1 cellular context compared by ENCODE assay signal in the genomic region with DNA sequence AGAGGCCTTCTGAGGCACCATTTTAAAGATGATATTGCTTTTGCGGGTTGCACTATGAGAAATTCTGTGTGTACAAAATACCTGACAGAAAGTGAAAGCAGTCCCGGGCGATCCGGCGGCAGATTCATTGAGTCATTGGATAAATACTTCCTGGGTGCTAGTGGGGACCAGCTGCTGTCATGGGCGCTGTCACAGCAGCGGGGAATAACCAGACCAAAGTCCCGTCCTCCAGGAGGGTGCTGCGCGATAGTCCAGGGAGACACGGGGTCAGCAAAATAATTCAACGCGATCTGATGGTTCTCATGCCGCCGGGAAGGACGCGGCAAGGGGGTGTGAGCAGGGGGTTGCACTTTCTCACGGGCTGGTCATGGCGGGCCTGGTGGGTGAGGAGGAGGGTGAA.
A peak's percentile ranks its signal among the peaks of the same experiment; 100 is the strongest.
TF ChIP-seq lines count a peak whose summit lies in the region.

No MANE protein-coding gene starts in this region.

TF ChIP-seq in HepG2, 621 proteins besides CTCF, POLR2A, EP300 and RAD21 (continued from another document and continues in another):
- no peak for TF ChIP-seq SNAPC4 (CRISPR knock-in tag; IDR thresholded peaks at IDR 0.05)
- TF ChIP-seq, protein P1, sequence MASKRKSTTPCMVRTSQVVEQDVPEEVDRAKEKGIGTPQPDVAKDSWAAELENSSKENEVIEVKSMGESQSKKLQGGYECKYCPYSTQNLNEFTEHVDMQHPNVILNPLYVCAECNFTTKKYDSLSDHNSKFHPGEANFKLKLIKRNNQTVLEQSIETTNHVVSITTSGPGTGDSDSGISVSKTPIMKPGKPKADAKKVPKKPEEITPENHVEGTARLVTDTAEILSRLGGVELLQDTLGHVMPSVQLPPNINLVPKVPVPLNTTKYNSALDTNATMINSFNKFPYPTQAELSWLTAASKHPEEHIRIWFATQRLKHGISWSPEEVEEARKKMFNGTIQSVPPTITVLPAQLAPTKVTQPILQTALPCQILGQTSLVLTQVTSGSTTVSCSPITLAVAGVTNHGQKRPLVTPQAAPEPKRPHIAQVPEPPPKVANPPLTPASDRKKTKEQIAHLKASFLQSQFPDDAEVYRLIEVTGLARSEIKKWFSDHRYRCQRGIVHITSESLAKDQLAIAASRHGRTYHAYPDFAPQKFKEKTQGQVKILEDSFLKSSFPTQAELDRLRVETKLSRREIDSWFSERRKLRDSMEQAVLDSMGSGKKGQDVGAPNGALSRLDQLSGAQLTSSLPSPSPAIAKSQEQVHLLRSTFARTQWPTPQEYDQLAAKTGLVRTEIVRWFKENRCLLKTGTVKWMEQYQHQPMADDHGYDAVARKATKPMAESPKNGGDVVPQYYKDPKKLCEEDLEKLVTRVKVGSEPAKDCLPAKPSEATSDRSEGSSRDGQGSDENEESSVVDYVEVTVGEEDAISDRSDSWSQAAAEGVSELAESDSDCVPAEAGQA (IDR thresholded peaks at IDR 0.05; ENCODE audit: low read depth), result no peak
- TF ChIP-seq, protein P1 (CRISPR knock-in tag; IDR thresholded peaks at IDR 0.05; ENCODE audit: borderline replicate concordance), result no peak
- TF ChIP-seq SUZ12 (IDR thresholded peaks at IDR 0.05; ENCODE audit: low read depth, low read length), result no peak
- TF ChIP-seq ZNF788 (CRISPR knock-in tag; IDR thresholded peaks at IDR 0.05; ENCODE audit: borderline replicate concordance), result no peak
- TF ChIP-seq ZNF724P (CRISPR knock-in tag; IDR thresholded peaks at IDR 0.05; ENCODE audit: borderline replicate concordance), result no peak
- TF ChIP-seq ATAD3A (CRISPR knock-in tag; IDR thresholded peaks at IDR 0.05), result no peak
- no peak for TF ChIP-seq RBFOX2 (IDR thresholded peaks at IDR 0.05; ENCODE audit: low read depth, low read length)
- TF ChIP-seq MAFF (IDR thresholded peaks at IDR 0.05; ENCODE audit: low read depth, low read length), result peak; percentile 36; the same call in 1 of the 2 replicates
- no peak for TF ChIP-seq ZNF329 (CRISPR knock-in tag; IDR thresholded peaks at IDR 0.05; ENCODE audit: low read depth)
- peak; percentile 29; the same call in 1 of the 2 replicates for TF ChIP-seq TBX2 (CRISPR knock-in tag; IDR thresholded peaks at IDR 0.05; ENCODE audit: borderline replicate concordance)
- no peak for TF ChIP-seq DMAP1 (CRISPR knock-in tag; IDR thresholded peaks at IDR 0.05)
- no peak for TF ChIP-seq SP140L (CRISPR knock-in tag; IDR thresholded peaks at IDR 0.05; ENCODE audit: borderline replicate concordance)
- TF ChIP-seq ZNF709 (CRISPR knock-in tag; IDR thresholded peaks at IDR 0.05), result no peak
- TF ChIP-seq ZNF232 (CRISPR knock-in tag; IDR thresholded peaks at IDR 0.05; ENCODE audit: borderline replicate concordance), result no peak
- TF ChIP-seq HOMEZ (CRISPR knock-in tag; IDR thresholded peaks at IDR 0.05; ENCODE audit: low read depth), result no peak
- TF ChIP-seq POLR2AphosphoS2 (IDR thresholded peaks at IDR 0.05; ENCODE audit: low read depth, low read length), result no peak
- no peak for TF ChIP-seq HNRNPK (IDR thresholded peaks at IDR 0.05; ENCODE audit: low read depth, low read length, poor library complexity, severe bottlenecking)
- no peak for TF ChIP-seq KMT2A (CRISPR knock-in tag; IDR thresholded peaks at IDR 0.05)
- TF ChIP-seq ZFP90 (CRISPR knock-in tag; IDR thresholded peaks at IDR 0.05; ENCODE audit: borderline replicate concordance), result no peak
- no peak for TF ChIP-seq YEATS4 (CRISPR knock-in tag; IDR thresholded peaks at IDR 0.05; ENCODE audit: borderline replicate concordance)
- TF ChIP-seq, protein P2, sequence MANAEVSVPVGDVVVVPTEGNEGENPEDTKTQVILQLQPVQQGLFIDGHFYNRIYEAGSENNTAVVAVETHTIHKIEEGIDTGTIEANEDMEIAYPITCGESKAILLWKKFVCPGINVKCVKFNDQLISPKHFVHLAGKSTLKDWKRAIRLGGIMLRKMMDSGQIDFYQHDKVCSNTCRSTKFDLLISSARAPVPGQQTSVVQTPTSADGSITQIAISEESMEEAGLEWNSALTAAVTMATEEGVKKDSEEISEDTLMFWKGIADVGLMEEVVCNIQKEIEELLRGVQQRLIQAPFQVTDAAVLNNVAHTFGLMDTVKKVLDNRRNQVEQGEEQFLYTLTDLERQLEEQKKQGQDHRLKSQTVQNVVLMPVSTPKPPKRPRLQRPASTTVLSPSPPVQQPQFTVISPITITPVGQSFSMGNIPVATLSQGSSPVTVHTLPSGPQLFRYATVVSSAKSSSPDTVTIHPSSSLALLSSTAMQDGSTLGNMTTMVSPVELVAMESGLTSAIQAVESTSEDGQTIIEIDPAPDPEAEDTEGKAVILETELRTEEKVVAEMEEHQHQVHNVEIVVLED (CRISPR knock-in tag; IDR thresholded peaks at IDR 0.05; ENCODE audit: borderline replicate concordance), result no peak
- TF ChIP-seq RORA (CRISPR knock-in tag; IDR thresholded peaks at IDR 0.05), result no peak
- TF ChIP-seq ZNF260 (CRISPR knock-in tag; IDR thresholded peaks at IDR 0.05; ENCODE audit: borderline replicate concordance, low read depth), result no peak
- TF ChIP-seq SRY (CRISPR knock-in tag; IDR thresholded peaks at IDR 0.05), result no peak
- TF ChIP-seq, protein P3, sequence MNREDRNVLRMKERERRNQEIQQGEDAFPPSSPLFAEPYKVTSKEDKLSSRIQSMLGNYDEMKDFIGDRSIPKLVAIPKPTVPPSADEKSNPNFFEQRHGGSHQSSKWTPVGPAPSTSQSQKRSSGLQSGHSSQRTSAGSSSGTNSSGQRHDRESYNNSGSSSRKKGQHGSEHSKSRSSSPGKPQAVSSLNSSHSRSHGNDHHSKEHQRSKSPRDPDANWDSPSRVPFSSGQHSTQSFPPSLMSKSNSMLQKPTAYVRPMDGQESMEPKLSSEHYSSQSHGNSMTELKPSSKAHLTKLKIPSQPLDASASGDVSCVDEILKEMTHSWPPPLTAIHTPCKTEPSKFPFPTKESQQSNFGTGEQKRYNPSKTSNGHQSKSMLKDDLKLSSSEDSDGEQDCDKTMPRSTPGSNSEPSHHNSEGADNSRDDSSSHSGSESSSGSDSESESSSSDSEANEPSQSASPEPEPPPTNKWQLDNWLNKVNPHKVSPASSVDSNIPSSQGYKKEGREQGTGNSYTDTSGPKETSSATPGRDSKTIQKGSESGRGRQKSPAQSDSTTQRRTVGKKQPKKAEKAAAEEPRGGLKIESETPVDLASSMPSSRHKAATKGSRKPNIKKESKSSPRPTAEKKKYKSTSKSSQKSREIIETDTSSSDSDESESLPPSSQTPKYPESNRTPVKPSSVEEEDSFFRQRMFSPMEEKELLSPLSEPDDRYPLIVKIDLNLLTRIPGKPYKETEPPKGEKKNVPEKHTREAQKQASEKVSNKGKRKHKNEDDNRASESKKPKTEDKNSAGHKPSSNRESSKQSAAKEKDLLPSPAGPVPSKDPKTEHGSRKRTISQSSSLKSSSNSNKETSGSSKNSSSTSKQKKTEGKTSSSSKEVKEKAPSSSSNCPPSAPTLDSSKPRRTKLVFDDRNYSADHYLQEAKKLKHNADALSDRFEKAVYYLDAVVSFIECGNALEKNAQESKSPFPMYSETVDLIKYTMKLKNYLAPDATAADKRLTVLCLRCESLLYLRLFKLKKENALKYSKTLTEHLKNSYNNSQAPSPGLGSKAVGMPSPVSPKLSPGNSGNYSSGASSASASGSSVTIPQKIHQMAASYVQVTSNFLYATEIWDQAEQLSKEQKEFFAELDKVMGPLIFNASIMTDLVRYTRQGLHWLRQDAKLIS (CRISPR knock-in tag; IDR thresholded peaks at IDR 0.05), result no peak
- no peak for TF ChIP-seq FLYWCH1 (CRISPR knock-in tag; IDR thresholded peaks at IDR 0.05)
- no peak for TF ChIP-seq ZFP41 (CRISPR knock-in tag; IDR thresholded peaks at IDR 0.05; ENCODE audit: borderline replicate concordance)
- TF ChIP-seq E2F1 (CRISPR knock-in tag; IDR thresholded peaks at IDR 0.05), result no peak
